16 cellular contexts compared by ENCODE assay signal in genomic region chr17:29698019-29698777, GRCh38.
DNase-seq lines count a peak whose midpoint lies in the region; ATAC-seq and TF ChIP-seq lines count a peak whose summit lies in the region.
"Had no signal": no experiment of that assay in that cellular context is flagged by ENCODE, and none has a peak within 500 bp of the region (broad histone marks: within the 10 kb centered on the region; RNA-seq: fewer than 3 reads in every experiment).

No MANE protein-coding gene starts in this region.

- CTCF ChIA-PET in PC-3 (lab: Charles Lee) = no interaction called here

- no peak overlapping the region for H3K4me3 Mint-ChIP-seq in activated T-cell treated with anti-CD3 and anti-CD28 coated beads, Interleukin-2, amount 50 U/mL, for 24 hours
- H3K4me3 Mint-ChIP-seq in activated T-cell treated with anti-CD3 and anti-CD28 coated beads, Interleukin-2, amount 50 U/mL, for 4 hours = no peak overlapping the region
- H3K4me3 Mint-ChIP-seq in activated naive CD8-positive, alpha-beta T cell treated with anti-CD3 and anti-CD28 coated beads, Interleukin-2, amount 50 U/mL, for 24 hours = no peak overlapping the region
- H3K4me3 Mint-ChIP-seq: dendritic cell treated with granulocyte-macrophage colony-stimulating factor and Interleukin-4, amounts not matched to agents 40 ng/mL and 50 ng/mL, for 4 days had no signal

- H3K9me3 Mint-ChIP-seq in activated T-cell treated with anti-CD3 and anti-CD28 coated beads, Interleukin-2, amount 50 U/mL, for 24 hours = no peaks in the 10 kb centered on the region
- no peaks in the 10 kb centered on the region for H3K9me3 Mint-ChIP-seq in activated T-cell treated with anti-CD3 and anti-CD28 coated beads, Interleukin-2, amount 50 U/mL, for 4 hours
- H3K9me3 Mint-ChIP-seq in activated naive CD8-positive, alpha-beta T cell treated with anti-CD3 and anti-CD28 coated beads, Interleukin-2, amount 50 U/mL, for 24 hours = no peaks in the 10 kb centered on the region
- H3K9me3 Mint-ChIP-seq: dendritic cell treated with granulocyte-macrophage colony-stimulating factor and Interleukin-4, amounts not matched to agents 40 ng/mL and 50 ng/mL, for 4 days had no signal

- no peaks in the 10 kb centered on the region for H4K20me1 ChIP-seq in PC-3 (ENCODE audit: low read length)

- DNase-seq in activated T-cell treated with anti-CD3 and anti-CD28 coated beads, Interleukin-2, amount 50 U/mL, for 24 hours = no peak
- DNase-seq in activated T-cell treated with anti-CD3 and anti-CD28 coated beads, Interleukin-2, amount 50 U/mL, for 4 hours = no peak
- no peak for DNase-seq in activated naive CD8-positive, alpha-beta T cell treated with anti-CD3 and anti-CD28 coated beads, Interleukin-2, amount 50 U/mL, for 24 hours
- no peak for DNase-seq in lower lobe of right lung
- DNase-seq in stimulated activated CD4-positive, alpha-beta T cell treated with anti-CD3 and anti-CD28 coated beads, Interleukin-2, amount 100 ng/mL, for 48 hours = no peak
- no peak for DNase-seq in PC-3
- DNase-seq in SW480 (ENCODE audit: low spot score) = no peak
- DNase-seq: NCI-H1417 treated with DMSO at 0.1 percent for 48 hours; NCI-H774; stimulated activated naive CD4-positive, alpha-beta T cell treated with Interleukin-2 at 50 U/mL for 16 hours; WERI-Rb-1 had no signal

- POLR2A ChIA-PET in PC-3 (lab: Charles Lee; ENCODE audit: unreplicated experiment) = no interaction called here

- no peak overlapping the region for H3K4me2 ChIP-seq in PC-3 (ENCODE audit: low read length)

- H3K4me1 ChIP-seq in lower lobe of right lung (peaks cover 20% of the 10 kb centered on the region), subcutaneous abdominal adipose tissue (ENCODE audit: control insufficient read depth in 5 of 5, insufficient read depth in 5 of 5, low read length in 5 of 5) (peaks cover 0 to 25% (median 16%) of the 10 kb centered on the region in 5 donors), PC-3 (ENCODE audit: insufficient read depth, low read length) (no peaks in the 10 kb centered on the region)

- H3K27ac ChIP-seq in lower lobe of right lung (peak overlapping the region; percentile 10), subcutaneous abdominal adipose tissue (ENCODE audit: low read depth, low read length) (peak overlapping the region; percentile 76), PC-3 (ENCODE audit: low read length) (no peak overlapping the region)
- H3K27ac ChIP-seq: epithelial cell of prostate, RWPE1, WERI-Rb-1 had no signal

- peaks cover 77% of the 10 kb centered on the region for H3K36me3 Mint-ChIP-seq in activated T-cell treated with anti-CD3 and anti-CD28 coated beads, Interleukin-2, amount 50 U/mL, for 24 hours (ENCODE audit: low read depth)
- H3K36me3 Mint-ChIP-seq in activated T-cell treated with anti-CD3 and anti-CD28 coated beads, Interleukin-2, amount 50 U/mL, for 4 hours (ENCODE audit: insufficient read depth) = peaks cover 38% of the 10 kb centered on the region
- peaks cover 30% of the 10 kb centered on the region for H3K36me3 Mint-ChIP-seq in activated naive CD8-positive, alpha-beta T cell treated with anti-CD3 and anti-CD28 coated beads, Interleukin-2, amount 50 U/mL, for 24 hours (ENCODE audit: low read depth)

- H3F3A ChIP-seq in PC-3 (ENCODE audit: low read length, unreplicated experiment) = no peaks in the 10 kb centered on the region

- BruUV-seq in PC-3 (replicated peaks; lab: Mats Ljungman, UMichigan) = no TSS peak

- no peak overlapping the region for H2AFZ ChIP-seq in PC-3 (ENCODE audit: low read length)

- no peak for ATAC-seq in activated T-cell treated with anti-CD3 and anti-CD28 coated beads, Interleukin-2, amount 50 U/mL, for 4 hours
- ATAC-seq in activated naive CD8-positive, alpha-beta T cell treated with anti-CD3 and anti-CD28 coated beads, Interleukin-2, amount 50 U/mL, for 24 hours = no peak
- ATAC-seq in lower lobe of right lung (no peak), PC-3 (no peak)
- ATAC-seq: HCT116 had no signal

- H3K79me2 ChIP-seq in PC-3 (ENCODE audit: low read length) = no peaks in the 10 kb centered on the region

- no peaks in the 10 kb centered on the region for H3K27me3 ChIP-seq in lower lobe of right lung (ENCODE audit: low read depth)
- H3K27me3 ChIP-seq in subcutaneous abdominal adipose tissue (ENCODE audit: control insufficient read depth in 5 of 5, insufficient read depth in 4 of 5, low read length in 5 of 5) = no peaks in the 10 kb centered on the region
- H3K27me3 ChIP-seq in PC-3 (ENCODE audit: low read length) = no peaks in the 10 kb centered on the region

- no peaks in the 10 kb centered on the region for H3K27me3 Mint-ChIP-seq in activated T-cell treated with anti-CD3 and anti-CD28 coated beads, Interleukin-2, amount 50 U/mL, for 24 hours
- H3K27me3 Mint-ChIP-seq in activated T-cell treated with anti-CD3 and anti-CD28 coated beads, Interleukin-2, amount 50 U/mL, for 4 hours (ENCODE audit: low read depth) = no peaks in the 10 kb centered on the region
- H3K27me3 Mint-ChIP-seq in activated naive CD8-positive, alpha-beta T cell treated with anti-CD3 and anti-CD28 coated beads, Interleukin-2, amount 50 U/mL, for 24 hours = no peaks in the 10 kb centered on the region
- H3K27me3 Mint-ChIP-seq: dendritic cell treated with granulocyte-macrophage colony-stimulating factor and Interleukin-4, amounts not matched to agents 40 ng/mL and 50 ng/mL, for 4 days had no signal

- no peaks in the 10 kb centered on the region for H3K9me2 ChIP-seq in PC-3 (replicated peaks; ENCODE audit: low read length)

- H3K4me3 ChIP-seq in lower lobe of right lung = no peak overlapping the region
- H3K4me3 ChIP-seq in subcutaneous abdominal adipose tissue (ENCODE audit: low read depth in 1 of 5, low read length in 5 of 5) = no peak overlapping the region
- no peak overlapping the region for H3K4me3 ChIP-seq in PC-3 (ENCODE audit: low read length)

- intact Hi-C loops in lower lobe of right lung (cut with DNase I) (no loop called here), PC-3 (cut with micrococcal nuclease) (no loop called here)

- TF ChIP-seq CTCF in lower lobe of right lung (IDR thresholded peaks at IDR 0.05) (no peak), PC-3 (conservative IDR thresholded peaks at IDR 0.05; ENCODE audit: low read depth, low read length) (no peak)

- H3K4me1 Mint-ChIP-seq in activated T-cell treated with anti-CD3 and anti-CD28 coated beads, Interleukin-2, amount 50 U/mL, for 24 hours (ENCODE audit: low read depth) = peaks cover 35% of the 10 kb centered on the region
- peaks cover 26% of the 10 kb centered on the region for H3K4me1 Mint-ChIP-seq in activated T-cell treated with anti-CD3 and anti-CD28 coated beads, Interleukin-2, amount 50 U/mL, for 4 hours (ENCODE audit: low read depth)
- H3K4me1 Mint-ChIP-seq in activated naive CD8-positive, alpha-beta T cell treated with anti-CD3 and anti-CD28 coated beads, Interleukin-2, amount 50 U/mL, for 24 hours = peaks cover 27% of the 10 kb centered on the region

- peaks cover 86% of the 10 kb centered on the region for H3K36me3 ChIP-seq in lower lobe of right lung
- peaks cover 7 to 22% (median 14%) of the 10 kb centered on the region in 5 donors for H3K36me3 ChIP-seq in subcutaneous abdominal adipose tissue (ENCODE audit: control insufficient read depth in 5 of 5, insufficient read depth in 5 of 5, low read length in 5 of 5)
- no peaks in the 10 kb centered on the region for H3K36me3 ChIP-seq in PC-3 (ENCODE audit: low read depth, low read length)

- H3K27ac Mint-ChIP-seq in activated T-cell treated with anti-CD3 and anti-CD28 coated beads, Interleukin-2, amount 50 U/mL, for 24 hours = peak overlapping the region; percentile 42
- peak overlapping the region; percentile 6 for H3K27ac Mint-ChIP-seq in activated naive CD8-positive, alpha-beta T cell treated with anti-CD3 and anti-CD28 coated beads, Interleukin-2, amount 50 U/mL, for 24 hours

- no peaks in the 10 kb centered on the region for H3K9me3 ChIP-seq in lower lobe of right lung
- H3K9me3 ChIP-seq in subcutaneous abdominal adipose tissue (ENCODE audit: control insufficient read depth in 5 of 5, low read length in 5 of 5) = no peaks in the 10 kb centered on the region
- no peaks in the 10 kb centered on the region for H3K9me3 ChIP-seq in PC-3 (ENCODE audit: low read length)

- peak overlapping the region in 1 of 5 donors; percentile 48 for H3K9ac ChIP-seq in subcutaneous abdominal adipose tissue (ENCODE audit: low read length in 5 of 5)
- no peak overlapping the region for H3K9ac ChIP-seq in PC-3 (ENCODE audit: low read length)
